Comparison of ENCODE assay signal across 15 cellular contexts in the genomic region with DNA sequence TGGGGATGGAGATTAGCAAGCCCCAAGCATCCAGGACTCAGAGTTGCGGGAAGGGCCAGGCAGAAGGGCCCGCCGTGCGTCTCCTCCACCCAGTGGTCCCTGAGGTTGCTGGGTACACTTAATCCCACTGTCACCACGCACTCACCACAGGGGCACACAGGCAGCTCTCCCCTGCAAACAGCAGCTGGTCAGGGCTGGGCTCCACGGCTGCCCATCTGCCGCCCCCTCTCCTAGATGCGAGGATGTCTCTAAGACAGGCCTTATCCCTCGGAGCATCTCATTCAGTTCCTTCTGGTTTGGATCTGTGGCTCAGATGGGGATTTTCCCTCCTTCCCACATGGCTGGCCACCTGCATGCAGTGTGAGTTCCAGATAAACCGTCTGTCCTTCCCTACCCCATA.
"Had no signal": no experiment of that assay in that cellular context is flagged by ENCODE, and none has a peak within 500 bp of the region (broad histone marks: within the 10 kb centered on the region; RNA-seq: fewer than 3 reads in every experiment).

No MANE protein-coding gene starts in this region.

- ATAC-seq: activated CD8-positive, alpha-beta T cell treated with anti-CD3 and anti-CD28 coated beads, Interleukin-2, amount 10 ng/mL, durations not matched to agents 7 days and 5 days; body of pancreas; left lobe of liver; lower lobe of right lung; mucosa of descending colon; naive thymus-derived CD4-positive, alpha-beta T cell had no signal

- DNase-seq: activated CD4-positive, alpha-beta T cell treated with anti-CD3 and anti-CD28 coated beads for 1 hour; activated CD4-positive, alpha-beta T cell treated with anti-CD3 and anti-CD28 coated beads, Interleukin-2, amount 50 U/mL, for 1 hour; activated CD8-positive, alpha-beta T cell treated with anti-CD3 and anti-CD28 coated beads, Interleukin-2, amount 10 ng/mL, durations not matched to agents 7 days and 5 days; activated gamma-delta T cell; anterior cingulate cortex; body of pancreas; lower lobe of right lung; mucosa of descending colon; naive thymus-derived CD4-positive, alpha-beta T cell; sigmoid colon; stimulated activated CD4-positive, alpha-beta T cell treated with anti-CD3 and anti-CD28 coated beads, Interleukin-4, amount 100 ng/mL, for 1 hour; stimulated activated naive CD4-positive, alpha-beta T cell; testis had no signal

- H3K4me3 ChIP-seq: body of pancreas, lower lobe of right lung, mucosa of descending colon, sigmoid colon, testis, vagina had no signal

- H3K9me3 ChIP-seq: body of pancreas, lower lobe of right lung, mucosa of descending colon, sigmoid colon, testis, vagina had no signal

- H3K27me3 ChIP-seq: body of pancreas, sigmoid colon, testis, vagina had no signal

- H3K27ac ChIP-seq: body of pancreas, lower lobe of right lung, sigmoid colon, testis, vagina had no signal

- H3K4me1 ChIP-seq: body of pancreas, lower lobe of right lung, sigmoid colon, vagina had no signal

- H3K36me3 ChIP-seq: lower lobe of right lung, vagina had no signal
